Comparison of ENCODE assay signal across 11 cellular contexts in genomic region chr1:169529068-169529642, GRCh38. TPM values are rescaled to one million over a fixed set of nuclear protein-coding genes. Genes with fewer than 3 reads are reported as not detected.
A peak's percentile ranks its signal among the peaks of the same experiment; 100 is the strongest.
DNase-seq lines count a peak whose midpoint lies in the region; ATAC-seq and TF ChIP-seq lines count a peak whose summit lies in the region.
"Had no signal": no experiment of that assay in that cellular context is flagged by ENCODE, and none has a peak within 500 bp of the region (broad histone marks: within the 10 kb centered on the region; RNA-seq: fewer than 3 reads in every experiment).

No MANE protein-coding gene starts in this region.

- no peaks in the 10 kb centered on the region for H3K9me3 ChIP-seq in CD4-positive, alpha-beta T cell (ENCODE audit: control insufficient read depth, low read length)
- H3K9me3 ChIP-seq in heart right ventricle (peaks cover 0 to 5% (median 0%) of the 10 kb centered on the region in 11 donors), tibial artery (no peaks in the 10 kb centered on the region)
- H3K9me3 ChIP-seq: thoracic aorta had no signal

- H3K4me1 ChIP-seq in heart right ventricle (peaks cover 0 to 10% (median 0%) of the 10 kb centered on the region in 9 donors), tibial artery (peaks cover 0 to 7% (median 0%) of the 10 kb centered on the region in 4 donors)

- TF ChIP-seq RAD21 in Ishikawa (IDR thresholded peaks at IDR 0.05; ENCODE audit: low read depth) = no peak

- POLR2A ChIA-PET in CD4-positive, alpha-beta T cell (lab: Charles Lee) = interaction anchor here (0.5 kb wide), 1 partner anchor 82 kb away, joined by 4 read pairs; no protein-coding TSS in a partner anchor

- no peak for DNase-seq in CD4-positive, alpha-beta T cell
- DNase-seq in left lobe of liver (ENCODE audit: low spot score) = no peak
- DNase-seq in heart right ventricle = no peak
- DNase-seq in stimulated activated CD4-positive, alpha-beta T cell treated with anti-CD3 and anti-CD28 coated beads, Interleukin-4, amount 100 ng/mL, for 24 hours = no peak
- no peak for DNase-seq in tibial artery
- DNase-seq: brain microvascular endothelial cell, T-helper 17 cell had no signal

- WGBS in heart right ventricle, 2 donors = 26 to 48% methylated on average over 3 of the region's 3 CpGs

- H3K9me3 Mint-ChIP-seq in CD4-positive, alpha-beta T cell = no peaks in the 10 kb centered on the region

- no peaks in the 10 kb centered on the region for H3K27me3 Mint-ChIP-seq in CD4-positive, alpha-beta T cell
- H3K27me3 Mint-ChIP-seq: T-helper 17 cell had no signal

- no peak overlapping the region for H3K27ac ChIP-seq in CD4-positive, alpha-beta T cell (ENCODE audit: low read depth, low read length)
- H3K27ac ChIP-seq in VCaP (peak overlapping the region; percentile 94), heart right ventricle (no peak overlapping the region), tibial artery (no peak overlapping the region)
- H3K27ac ChIP-seq: brain microvascular endothelial cell, thoracic aorta had no signal

- no peak for TF ChIP-seq CTCF in CD4-positive, alpha-beta T cell (IDR thresholded peaks at IDR 0.05)
- TF ChIP-seq CTCF in VCaP (conservative IDR thresholded peaks at IDR 0.05) (no peak), heart right ventricle (IDR thresholded peaks at IDR 0.05) (no peak), tibial artery (IDR thresholded peaks at IDR 0.05) (no peak)

- ATAC-seq in CD4-positive, alpha-beta T cell (ENCODE audit: poor library complexity) = no peak
- peak; percentile 41 for ATAC-seq in left lobe of liver
- ATAC-seq in heart right ventricle = no peak
- no peak for ATAC-seq in GM21737 (IDR thresholded peaks at IDR 0.05; ENCODE audit: unreplicated experiment)
- ATAC-seq: T-helper 17 cell had no signal

- H3K36me3 ChIP-seq in heart right ventricle = peaks cover 0 to 16% (median 0%) of the 10 kb centered on the region in 9 donors
- no peaks in the 10 kb centered on the region for H3K36me3 ChIP-seq in tibial artery
- H3K36me3 ChIP-seq: brain microvascular endothelial cell, thoracic aorta had no signal

- H3K4me3 Mint-ChIP-seq in CD4-positive, alpha-beta T cell = peak overlapping the region; percentile 6
- H3K4me3 Mint-ChIP-seq: T-helper 17 cell had no signal

- peak; percentile 73 for TF ChIP-seq EP300 in Ishikawa (IDR thresholded peaks at IDR 0.05; ENCODE audit: borderline replicate concordance)

- H3K27ac Mint-ChIP-seq in CD4-positive, alpha-beta T cell = no peak overlapping the region
- H3K27ac Mint-ChIP-seq: T-helper 17 cell had no signal

- CTCF ChIA-PET in CD4-positive, alpha-beta T cell (lab: Charles Lee) = no interaction called here

- intact Hi-C loops in CD4-positive, alpha-beta T cell (cut with DNase I, micrococcal nuclease) = loop anchor here in 1 of 2 experiments (5.0 kb wide), 1 partner anchor 52 kb away; no protein-coding TSS in a partner anchor
- intact Hi-C loops in heart right ventricle (cut with DNase I) = no loop called here
- intact Hi-C loops in tibial artery (cut with DNase I; ENCODE audit: low total_unique reads) = no loop called here

- no peaks in the 10 kb centered on the region for H3K27me3 ChIP-seq in CD4-positive, alpha-beta T cell (ENCODE audit: control insufficient read depth, insufficient read depth, low read length)
- peaks cover 0 to 3% (median 0%) of the 10 kb centered on the region in 7 donors for H3K27me3 ChIP-seq in heart right ventricle
- no peaks in the 10 kb centered on the region for H3K27me3 ChIP-seq in tibial artery
- H3K27me3 ChIP-seq: brain microvascular endothelial cell had no signal

- H3K36me3 Mint-ChIP-seq in CD4-positive, alpha-beta T cell (ENCODE audit: low read depth) = peaks cover 14% of the 10 kb centered on the region

- H3K4me3 ChIP-seq in heart right ventricle (no peak overlapping the region), tibial artery (no peak overlapping the region)
- H3K4me3 ChIP-seq: thoracic aorta had no signal

- H3K4me1 Mint-ChIP-seq in CD4-positive, alpha-beta T cell (ENCODE audit: low read depth) = peaks cover 10% of the 10 kb centered on the region

TF ChIP-seq in Ishikawa, 13 proteins besides CTCF, POLR2A, EP300 and RAD21:
- TF ChIP-seq FOXM1 (IDR thresholded peaks at IDR 0.05; ENCODE audit: borderline replicate concordance, low read depth) = peak; percentile 66; the same call in 1 of the 2 replicates
- TF ChIP-seq, protein P1, sequence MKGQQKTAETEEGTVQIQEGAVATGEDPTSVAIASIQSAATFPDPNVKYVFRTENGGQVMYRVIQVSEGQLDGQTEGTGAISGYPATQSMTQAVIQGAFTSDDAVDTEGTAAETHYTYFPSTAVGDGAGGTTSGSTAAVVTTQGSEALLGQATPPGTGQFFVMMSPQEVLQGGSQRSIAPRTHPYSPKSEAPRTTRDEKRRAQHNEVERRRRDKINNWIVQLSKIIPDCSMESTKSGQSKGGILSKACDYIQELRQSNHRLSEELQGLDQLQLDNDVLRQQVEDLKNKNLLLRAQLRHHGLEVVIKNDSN (IDR thresholded peaks at IDR 0.05) = peak; percentile 52
- TF ChIP-seq, protein P2, sequence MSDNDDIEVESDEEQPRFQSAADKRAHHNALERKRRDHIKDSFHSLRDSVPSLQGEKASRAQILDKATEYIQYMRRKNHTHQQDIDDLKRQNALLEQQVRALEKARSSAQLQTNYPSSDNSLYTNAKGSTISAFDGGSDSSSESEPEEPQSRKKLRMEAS (IDR thresholded peaks at IDR 0.05) = peak; percentile 25; the same call in 1 of the 2 replicates
- peak; percentile 96 for TF ChIP-seq TEAD4 (IDR thresholded peaks at IDR 0.05)
- TF ChIP-seq, protein P3, sequence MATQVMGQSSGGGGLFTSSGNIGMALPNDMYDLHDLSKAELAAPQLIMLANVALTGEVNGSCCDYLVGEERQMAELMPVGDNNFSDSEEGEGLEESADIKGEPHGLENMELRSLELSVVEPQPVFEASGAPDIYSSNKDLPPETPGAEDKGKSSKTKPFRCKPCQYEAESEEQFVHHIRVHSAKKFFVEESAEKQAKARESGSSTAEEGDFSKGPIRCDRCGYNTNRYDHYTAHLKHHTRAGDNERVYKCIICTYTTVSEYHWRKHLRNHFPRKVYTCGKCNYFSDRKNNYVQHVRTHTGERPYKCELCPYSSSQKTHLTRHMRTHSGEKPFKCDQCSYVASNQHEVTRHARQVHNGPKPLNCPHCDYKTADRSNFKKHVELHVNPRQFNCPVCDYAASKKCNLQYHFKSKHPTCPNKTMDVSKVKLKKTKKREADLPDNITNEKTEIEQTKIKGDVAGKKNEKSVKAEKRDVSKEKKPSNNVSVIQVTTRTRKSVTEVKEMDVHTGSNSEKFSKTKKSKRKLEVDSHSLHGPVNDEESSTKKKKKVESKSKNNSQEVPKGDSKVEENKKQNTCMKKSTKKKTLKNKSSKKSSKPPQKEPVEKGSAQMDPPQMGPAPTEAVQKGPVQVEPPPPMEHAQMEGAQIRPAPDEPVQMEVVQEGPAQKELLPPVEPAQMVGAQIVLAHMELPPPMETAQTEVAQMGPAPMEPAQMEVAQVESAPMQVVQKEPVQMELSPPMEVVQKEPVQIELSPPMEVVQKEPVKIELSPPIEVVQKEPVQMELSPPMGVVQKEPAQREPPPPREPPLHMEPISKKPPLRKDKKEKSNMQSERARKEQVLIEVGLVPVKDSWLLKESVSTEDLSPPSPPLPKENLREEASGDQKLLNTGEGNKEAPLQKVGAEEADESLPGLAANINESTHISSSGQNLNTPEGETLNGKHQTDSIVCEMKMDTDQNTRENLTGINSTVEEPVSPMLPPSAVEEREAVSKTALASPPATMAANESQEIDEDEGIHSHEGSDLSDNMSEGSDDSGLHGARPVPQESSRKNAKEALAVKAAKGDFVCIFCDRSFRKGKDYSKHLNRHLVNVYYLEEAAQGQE (IDR thresholded peaks at IDR 0.05; ENCODE audit: low read depth) = no peak
- TF ChIP-seq EGR1 (IDR thresholded peaks at IDR 0.05) = no peak
- peak; percentile 35; the same call in 1 of the 2 replicates for TF ChIP-seq TAF1 (IDR thresholded peaks at IDR 0.05; ENCODE audit: low read depth)
- no peak for TF ChIP-seq CREB1 (IDR thresholded peaks at IDR 0.05; ENCODE audit: low read depth)
- TF ChIP-seq CEBPB (IDR thresholded peaks at IDR 0.05) = peak; percentile 79
- TF ChIP-seq NFIC (IDR thresholded peaks at IDR 0.05) = peak; percentile 78
- TF ChIP-seq TCF12 (IDR thresholded peaks at IDR 0.05; ENCODE audit: low read depth) = peak; percentile 78
- 0 out of 2 replicates have a peak, but pooled peaks have one; percentile 39 for TF ChIP-seq YY1 (IDR thresholded peaks at IDR 0.05; ENCODE audit: low read depth)
- no peak for TF ChIP-seq ZBTB7A (IDR thresholded peaks at IDR 0.05; ENCODE audit: low read depth)

RNA-seq across cellular contexts. Expression of gene SLC19A2, which starts 43.4 kb away (rescaled TPM):
- total RNA-seq in CD4-positive, alpha-beta T cell = 1 to 10 TPM; 3.6 to 3.7 TPM
- total RNA-seq in left lobe of liver = 9.1 TPM
- total RNA-seq in heart right ventricle = 10 to 100 TPM in 8 of 10 donors, 1 to 10 TPM in 2; 7.6 to 36.3 (median 16.1) TPM
- polyA plus RNA-seq in heart right ventricle = 10 to 100 TPM; 23.5 to 43.2 TPM

RNA-seq across cellular contexts. Expression of gene F5, which starts 57.1 kb away (rescaled TPM):
- 1 to 10 TPM; 5.4 to 6.2 TPM for total RNA-seq in CD4-positive, alpha-beta T cell
- total RNA-seq in left lobe of liver (174 TPM), heart right ventricle (10 to 100 TPM in 4 of 10 donors, 1 to 10 TPM in 5, under 1 TPM in 1; 0.94 to 31.4 (median 6.9) TPM)
- 10 to 100 TPM in 1 of 2 donors, 1 to 10 TPM in 1; 4.6 to 40.3 TPM for polyA plus RNA-seq in heart right ventricle
